Comparison of ENCODE assay signal across 10 cellular contexts in genomic region chr19:12126707-12127106, GRCh38. TPM values are rescaled to one million over a fixed set of nuclear protein-coding genes. Genes with fewer than 3 reads are reported as not detected.
DNase-seq lines count a peak whose midpoint lies in the region; ATAC-seq and TF ChIP-seq lines count a peak whose summit lies in the region.
"Had no signal": no experiment of that assay in that cellular context is flagged by ENCODE, and none has a peak within 500 bp of the region (broad histone marks: within the 10 kb centered on the region; RNA-seq: fewer than 3 reads in every experiment).

No MANE protein-coding gene starts in this region.

- TF ChIP-seq CTCF in DND-41 (IDR thresholded peaks at IDR 0.05; ENCODE audit: borderline replicate concordance, extremely low read depth, low read length, poor library complexity, severe bottlenecking) (peak; percentile 75), coronary artery (IDR thresholded peaks at IDR 0.05) (peak; percentile 21), neural progenitor cell (IDR thresholded peaks at IDR 0.05) (peak; percentile 52)

- H4K20me1 ChIP-seq in DND-41 (ENCODE audit: insufficient read depth, low read length) (no peaks in the 10 kb centered on the region), Karpas-422 (ENCODE audit: insufficient read depth, low read depth, low read length) (no peaks in the 10 kb centered on the region), neural progenitor cell (ENCODE audit: low read depth) (no peaks in the 10 kb centered on the region)

- peaks cover 3% of the 10 kb centered on the region for H3K27me3 Mint-ChIP-seq in neural progenitor cell (ENCODE audit: insufficient read depth, low read depth)
- H3K27me3 Mint-ChIP-seq: dendritic cell treated with granulocyte-macrophage colony-stimulating factor and Interleukin-4, amounts not matched to agents 40 ng/mL and 50 ng/mL, for 4 days had no signal

- no peaks in the 10 kb centered on the region for H3K9me2 ChIP-seq in Karpas-422 (replicated peaks; ENCODE audit: insufficient read depth, low read length)

- H3K9me3 Mint-ChIP-seq in neural progenitor cell, result peaks cover 53% of the 10 kb centered on the region

- peaks cover 4% of the 10 kb centered on the region; the same call in 1 of the 2 replicates for H3K36me3 ChIP-seq in DND-41 (ENCODE audit: insufficient read depth, low read length)
- peaks cover 18% of the 10 kb centered on the region for H3K36me3 ChIP-seq in Karpas-422 (ENCODE audit: insufficient read depth, low read length)
- peaks cover 14% of the 10 kb centered on the region for H3K36me3 ChIP-seq in neural progenitor cell

- ATAC-seq in DND-41 (ENCODE audit: insufficient read depth, low read depth), result peak; percentile 53; the same call in 2 of the 3 replicates
- ATAC-seq in GM21528 (IDR thresholded peaks at IDR 0.05; ENCODE audit: low FRiP score, unreplicated experiment), result no peak
- ATAC-seq in GM21367 (IDR thresholded peaks at IDR 0.05; ENCODE audit: unreplicated experiment), result no peak
- ATAC-seq in GM19452 (IDR thresholded peaks at IDR 0.05; ENCODE audit: unreplicated experiment), result no peak

- peaks cover 38% of the 10 kb centered on the region for H3K36me3 Mint-ChIP-seq in neural progenitor cell

- H3K4me3 ChIP-seq in DND-41 (ENCODE audit: low read depth in 1 of 2, low read length in 2 of 2) (no peak overlapping the region), Karpas-422 (ENCODE audit: low read length) (no peak overlapping the region), coronary artery (no peak overlapping the region), neural progenitor cell (no peak overlapping the region)
- H3K4me3 ChIP-seq: SJCRH30 had no signal

- no peak overlapping the region for H3K4me3 Mint-ChIP-seq in neural progenitor cell
- H3K4me3 Mint-ChIP-seq: dendritic cell treated with granulocyte-macrophage colony-stimulating factor and Interleukin-4, amounts not matched to agents 40 ng/mL and 50 ng/mL, for 4 days had no signal

- H3K27ac Mint-ChIP-seq in neural progenitor cell, result no peak overlapping the region
- H3K27ac Mint-ChIP-seq: dendritic cell treated with granulocyte-macrophage colony-stimulating factor and Interleukin-4, amounts not matched to agents 40 ng/mL and 50 ng/mL, for 4 days had no signal

- no peaks in the 10 kb centered on the region for H3K4me1 Mint-ChIP-seq in neural progenitor cell

- no peak overlapping the region for H3K4me2 ChIP-seq in DND-41 (ENCODE audit: insufficient read depth, low read length)
- H3K4me2 ChIP-seq in Karpas-422 (ENCODE audit: low read depth, low read length, poor library complexity, severe bottlenecking), result no peak overlapping the region
- no peak overlapping the region for H3K4me2 ChIP-seq in neural progenitor cell

- H3F3A ChIP-seq in neural progenitor cell (ENCODE audit: low read depth), result peaks cover 2% of the 10 kb centered on the region

- H3K27me3 ChIP-seq in DND-41 (ENCODE audit: insufficient read depth, low read length, poor library complexity) (no peaks in the 10 kb centered on the region), Karpas-422 (ENCODE audit: low read length) (no peaks in the 10 kb centered on the region), neural progenitor cell (no peaks in the 10 kb centered on the region)
- H3K27me3 ChIP-seq: SJCRH30 had no signal

- DNase-seq in DND-41, result peak; percentile 33
- peak; percentile 61 for DNase-seq in Karpas-422
- no peak for DNase-seq in coronary artery (ENCODE audit: low spot score)
- peak; percentile 5 for DNase-seq in neural progenitor cell (ENCODE audit: low spot score)
- DNase-seq in NCI-H2171 treated with DMSO at 0.1 percent for 48 hours (lab: John Stamatoyannopoulos, UW), result no peak

- H3K27ac ChIP-seq in DND-41 (ENCODE audit: low read length), result no peak overlapping the region
- H3K27ac ChIP-seq in Karpas-422 (ENCODE audit: low read length), result no peak overlapping the region
- H3K27ac ChIP-seq in coronary artery, result no peak overlapping the region
- H3K27ac ChIP-seq in neural progenitor cell, result no peak overlapping the region
- H3K27ac ChIP-seq: SJCRH30 had no signal

- H3K79me2 ChIP-seq in DND-41 (ENCODE audit: insufficient read depth, low read length) (no peaks in the 10 kb centered on the region), Karpas-422 (ENCODE audit: low read length) (no peaks in the 10 kb centered on the region), neural progenitor cell (ENCODE audit: low read depth) (no peaks in the 10 kb centered on the region)

- no peak overlapping the region for H2AFZ ChIP-seq in DND-41 (ENCODE audit: low read depth, low read length)
- H2AFZ ChIP-seq in Karpas-422 (ENCODE audit: low read length), result no peak overlapping the region
- H2AFZ ChIP-seq in neural progenitor cell (replicated peaks), result no peak overlapping the region

- H3K9ac ChIP-seq in DND-41 (ENCODE audit: low read depth, low read length) (no peak overlapping the region), Karpas-422 (ENCODE audit: low read length) (no peak overlapping the region), neural progenitor cell (no peak overlapping the region)

- H3K4me1 ChIP-seq in DND-41 (ENCODE audit: insufficient read depth, low read length) (no peaks in the 10 kb centered on the region), Karpas-422 (ENCODE audit: low read length) (no peaks in the 10 kb centered on the region), neural progenitor cell (no peaks in the 10 kb centered on the region)
- H3K4me1 ChIP-seq: SJCRH30 had no signal

- H3K9me3 ChIP-seq in DND-41 (ENCODE audit: insufficient read depth, low read length, severe bottlenecking), result no peaks in the 10 kb centered on the region
- H3K9me3 ChIP-seq in Karpas-422 (ENCODE audit: low read length), result peaks cover 8% of the 10 kb centered on the region
- peaks cover 16% of the 10 kb centered on the region for H3K9me3 ChIP-seq in neural progenitor cell (ENCODE audit: low read depth)

RNA-seq across cellular contexts. Expression of gene ZNF20, which starts 13.4 kb away (rescaled TPM):
- 6.2 and 10.0 TPM in 2 replicates for total RNA-seq in Karpas-422 (2014; rRNA removed; shearing (Covaris generic); ENCODE audit: low replicate concordance)
- total RNA-seq in neural progenitor cell (ENCODE audit: low replicate concordance), result 27.9 and 29.4 TPM in 2 replicates

RNA-seq across cellular contexts. Expression of gene ZNF625, which starts 29.8 kb away (rescaled TPM):
- 3.9 and 9.7 TPM in 2 replicates for total RNA-seq in Karpas-422 (2014; rRNA removed; shearing (Covaris generic); ENCODE audit: low replicate concordance)
- total RNA-seq in neural progenitor cell (ENCODE audit: low replicate concordance), result 39.8 and 42.9 TPM in 2 replicates

RNA-seq across cellular contexts. Expression of gene ZNF136, which starts 36.2 kb away (rescaled TPM):
- total RNA-seq in Karpas-422 (2014; rRNA removed; shearing (Covaris generic); ENCODE audit: low replicate concordance), result 10.1 and 11.1 TPM in 2 replicates
- total RNA-seq in neural progenitor cell (ENCODE audit: low replicate concordance), result 16.7 and 17.8 TPM in 2 replicates

Comparison
In these comparisons a context has a peak if more than half of its experiments do, and no peak if none do; other contexts are left out.
1. DNase-seq: peak in DND-41 (single experiment), Karpas-422 (single experiment) and neural progenitor cell (single experiment); none in coronary artery (single experiment) and NCI-H2171 treated with DMSO at 0.1 percent for 48 hours (single experiment).
2. CTCF ChIP-seq: peak in every context shown above with its lines; median percentile 75 in DND-41; 52 in neural progenitor cell; 21 in coronary artery.